24 cellular contexts compared by ENCODE assay signal in genomic region chr4:48367016-48367415, GRCh38.
"Had no signal": no experiment of that assay in that cellular context is flagged by ENCODE, and none has a peak within 500 bp of the region (broad histone marks: within the 10 kb centered on the region; RNA-seq: fewer than 3 reads in every experiment).

No MANE protein-coding gene starts in this region.

- H3K4me3 Mint-ChIP-seq: activated CD4-positive, alpha-beta T cell treated with anti-CD3 and anti-CD28 coated beads for 36 hours; activated naive CD4-positive, alpha-beta T cell treated with anti-CD3 and anti-CD28 coated beads for 36 hours; activated T-cell treated with anti-CD3 and anti-CD28 coated beads, Interleukin-2, amount 50 U/mL, for 24 hours; WTC11 had no signal

- FAIRE-seq: endothelial cell of umbilical vein had no signal

- H3K4me3 ChIP-seq: cardiac muscle cell, esophagus squamous epithelium, gastroesophageal sphincter, lower lobe of right lung, spleen, thoracic aorta, upper lobe of left lung had no signal

- H3K27ac ChIP-seq: cardiac muscle cell, gastroesophageal sphincter, lower lobe of right lung, spleen, thoracic aorta, upper lobe of left lung had no signal

- H3K27ac Mint-ChIP-seq: activated CD4-positive, alpha-beta T cell treated with anti-CD3 and anti-CD28 coated beads for 36 hours; activated naive CD4-positive, alpha-beta T cell treated with anti-CD3 and anti-CD28 coated beads for 36 hours; activated T-cell treated with anti-CD3 and anti-CD28 coated beads, Interleukin-2, amount 50 U/mL, for 24 hours; progenitor cell of endocrine pancreas; WTC11 had no signal

- H3K9me3 ChIP-seq: esophagus squamous epithelium, gastroesophageal sphincter, lower lobe of right lung, spleen, thoracic aorta, upper lobe of left lung had no signal

- DNase-seq: activated CD4-positive, alpha-beta T cell treated with anti-CD3 and anti-CD28 coated beads for 36 hours; activated CD4-positive, alpha-beta T cell treated with anti-CD3 and anti-CD28 coated beads, Interleukin-2, amount 50 U/mL, for 4 hours; activated CD8-positive, alpha-beta memory T cell treated with anti-CD3 and anti-CD28 coated beads for 24 hours; activated CD8-positive, alpha-beta memory T cell treated with anti-CD3 and anti-CD28 coated beads, Interleukin-2, amount 50 U/mL, for 4 hours; activated naive CD4-positive, alpha-beta T cell treated with anti-CD3 and anti-CD28 coated beads for 36 hours; activated T-cell treated with anti-CD3 and anti-CD28 coated beads, Interleukin-2, amount 50 U/mL, for 24 hours; effector memory CD4-positive, alpha-beta T cell; esophagus squamous epithelium; head of caudate nucleus; hypothalamus; lower lobe of right lung; naive thymus-derived CD4-positive, alpha-beta T cell; retina; spleen; stimulated activated CD4-positive, alpha-beta T cell treated with anti-CD3 and anti-CD28 coated beads, Interleukin-4, amount 100 ng/mL, for 1 hour; stimulated activated naive CD4-positive, alpha-beta T cell treated with Interleukin-2 at 50 U/mL for 16 hours; T-helper 9 cell; upper lobe of left lung had no signal

- H3K36me3 ChIP-seq: cardiac muscle cell, esophagus squamous epithelium, gastroesophageal sphincter, lower lobe of right lung, spleen, thoracic aorta, upper lobe of left lung had no signal

- H3K27me3 ChIP-seq: cardiac muscle cell, esophagus squamous epithelium, gastroesophageal sphincter, spleen, upper lobe of left lung had no signal

- H3K9me3 Mint-ChIP-seq: activated naive CD4-positive, alpha-beta T cell treated with anti-CD3 and anti-CD28 coated beads for 36 hours; activated T-cell treated with anti-CD3 and anti-CD28 coated beads, Interleukin-2, amount 50 U/mL, for 24 hours had no signal

- ATAC-seq: activated CD4-positive, alpha-beta T cell treated with anti-CD3 and anti-CD28 coated beads for 36 hours; gastroesophageal sphincter; lower lobe of right lung; naive thymus-derived CD4-positive, alpha-beta T cell; WTC11 had no signal
